In the genomic region with DNA sequence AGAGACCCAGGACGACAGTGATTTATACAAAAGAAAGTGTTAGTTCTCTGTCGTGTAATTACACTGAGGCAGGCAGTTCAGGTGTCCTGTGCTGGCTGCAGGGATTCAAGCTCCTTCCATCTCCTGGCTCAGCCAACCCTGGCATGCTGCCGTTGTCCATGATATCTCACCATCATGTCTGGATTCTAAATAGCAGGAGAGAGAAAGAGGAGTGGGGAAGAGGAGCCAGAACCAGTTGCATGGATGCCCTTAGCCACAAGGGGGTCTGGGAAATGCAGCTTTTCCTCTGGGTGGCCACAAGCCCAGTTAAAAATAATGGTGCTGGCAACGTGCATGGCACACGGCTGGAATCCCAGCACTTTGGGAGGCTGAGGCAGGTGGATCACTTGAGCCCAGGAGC, we compare ENCODE assay signal across 13 cellular contexts. TPM values are rescaled to one million over a fixed set of nuclear protein-coding genes. Genes with fewer than 3 reads are reported as not detected.
DNase-seq lines count a peak whose midpoint lies in the region; ATAC-seq and TF ChIP-seq lines count a peak whose summit lies in the region.
"Had no signal": no experiment of that assay in that cellular context is flagged by ENCODE, and none has a peak within 500 bp of the region (broad histone marks: within the 10 kb centered on the region; RNA-seq: fewer than 3 reads in every experiment).

No MANE protein-coding gene starts in this region.

- no peak for TF ChIP-seq POLR2A in breast epithelium (IDR thresholded peaks at IDR 0.05)

- TF ChIP-seq CTCF in fibroblast of the aortic adventitia (IDR thresholded peaks at IDR 0.05; ENCODE audit: insufficient read depth, low read length) (peak; percentile 22), upper lobe of right lung (IDR thresholded peaks at IDR 0.05) (no peak), breast epithelium (IDR thresholded peaks at IDR 0.05) (no peak)

- H3K27me3 ChIP-seq in upper lobe of right lung = no peaks in the 10 kb centered on the region
- H3K27me3 ChIP-seq in breast epithelium = no peaks in the 10 kb centered on the region
- H3K27me3 ChIP-seq: ovary, tibial nerve had no signal

- no peaks in the 10 kb centered on the region for H3K4me1 ChIP-seq in upper lobe of right lung
- no peaks in the 10 kb centered on the region for H3K4me1 ChIP-seq in breast epithelium
- H3K4me1 ChIP-seq: tibial nerve had no signal

- H3K9me3 Mint-ChIP-seq in activated naive CD8-positive, alpha-beta T cell (ENCODE audit: low read depth) = peaks cover 3% of the 10 kb centered on the region
- peaks cover 12% of the 10 kb centered on the region for H3K9me3 Mint-ChIP-seq in activated naive CD8-positive, alpha-beta T cell treated with anti-CD3 and anti-CD28 coated beads for 36 hours

- H3K27ac ChIP-seq in upper lobe of right lung = no peak overlapping the region
- H3K27ac ChIP-seq in breast epithelium = no peak overlapping the region
- H3K27ac ChIP-seq: ovary, tibial nerve had no signal

- no peak overlapping the region for H3K4me3 ChIP-seq in fibroblast of the aortic adventitia (ENCODE audit: low read depth, low read length)
- no peak overlapping the region for H3K4me3 ChIP-seq in upper lobe of right lung
- H3K4me3 ChIP-seq in breast epithelium = no peak overlapping the region
- H3K4me3 ChIP-seq: ovary, tibial nerve had no signal

- H3K36me3 Mint-ChIP-seq in activated naive CD8-positive, alpha-beta T cell = peaks cover 2% of the 10 kb centered on the region
- H3K36me3 Mint-ChIP-seq in activated naive CD8-positive, alpha-beta T cell treated with anti-CD3 and anti-CD28 coated beads for 36 hours = peaks cover 12% of the 10 kb centered on the region

- H3K9me3 ChIP-seq in upper lobe of right lung (no peaks in the 10 kb centered on the region), breast epithelium (no peaks in the 10 kb centered on the region)
- H3K9me3 ChIP-seq: ovary had no signal

- no peaks in the 10 kb centered on the region for H3K27me3 Mint-ChIP-seq in activated naive CD8-positive, alpha-beta T cell
- no peaks in the 10 kb centered on the region for H3K27me3 Mint-ChIP-seq in activated naive CD8-positive, alpha-beta T cell treated with anti-CD3 and anti-CD28 coated beads for 36 hours

- H3K4me3 Mint-ChIP-seq in activated naive CD8-positive, alpha-beta T cell = no peak overlapping the region
- H3K4me3 Mint-ChIP-seq in activated naive CD8-positive, alpha-beta T cell treated with anti-CD3 and anti-CD28 coated beads for 36 hours = no peak overlapping the region

- ATAC-seq in upper lobe of right lung = no peak
- ATAC-seq in stimulated activated naive CD8-positive, alpha-beta T cell treated with anti-CD3 and anti-CD28 coated beads, Interleukin-15, Interleukin-2, amounts not matched to agents 100 U/mL and 50 U/mL, for 24 hours = no peak

- intact Hi-C loops in upper lobe of right lung (cut with DNase I) = no loop called here
- intact Hi-C loops in breast epithelium (cut with DNase I; ENCODE audit: low total_unique reads) = loop anchor here (5.0 kb wide), 1 partner anchor 1056 kb away; no protein-coding TSS in a partner anchor

- in situ Hi-C loops in SK-MEL-5 (cut with HindIII; ENCODE audit: low pct_unique_long_range_greater_than_20kb, low sequenced_read_pairs) = no loop called here

- no peaks in the 10 kb centered on the region for H3K36me3 ChIP-seq in upper lobe of right lung
- H3K36me3 ChIP-seq in breast epithelium = no peaks in the 10 kb centered on the region
- H3K36me3 ChIP-seq: ovary, tibial nerve had no signal

- no peak for DNase-seq in activated naive CD8-positive, alpha-beta T cell treated with anti-CD3 and anti-CD28 coated beads for 36 hours
- DNase-seq in SK-MEL-5 (ENCODE audit: low read depth, low spot score) (peak; percentile 12), fibroblast of the aortic adventitia (ENCODE audit: low read depth) (no peak), upper lobe of right lung (peak; percentile 18), breast epithelium (ENCODE audit: low spot score in 2 of 2) (no peak), NOMO-1 treated with DMSO at 0.1 percent for 48 hours (lab: John Stamatoyannopoulos, UW; ENCODE audit: unreplicated experiment) (no peak)
- DNase-seq in stimulated activated naive CD8-positive, alpha-beta T cell treated with anti-CD3 and anti-CD28 coated beads, Interleukin-15, Interleukin-2, amounts not matched to agents 100 U/mL and 50 U/mL, for 24 hours = no peak
- DNase-seq: DND-41; NCI-H1694 treated with DMSO at 0.1 percent for 48 hours; stimulated activated CD4-positive, alpha-beta T cell treated with anti-CD3 and anti-CD28 coated beads, Interleukin-15, amount 100 ng/mL, for 24 hours had no signal

- peaks cover 74% of the 10 kb centered on the region for H3K4me1 Mint-ChIP-seq in activated naive CD8-positive, alpha-beta T cell (ENCODE audit: low read depth)
- peaks cover 50% of the 10 kb centered on the region for H3K4me1 Mint-ChIP-seq in activated naive CD8-positive, alpha-beta T cell treated with anti-CD3 and anti-CD28 coated beads for 36 hours

- H3K27ac Mint-ChIP-seq in activated naive CD8-positive, alpha-beta T cell = peak overlapping the region; percentile 73
- no peak overlapping the region for H3K27ac Mint-ChIP-seq in activated naive CD8-positive, alpha-beta T cell treated with anti-CD3 and anti-CD28 coated beads for 36 hours

RNA-seq across cellular contexts. Expression of gene C16orf54, which starts 9.7 kb away (rescaled TPM):
- total RNA-seq in activated naive CD8-positive, alpha-beta T cell treated with anti-CD3 and anti-CD28 coated beads for 36 hours = 10 to 100 TPM; 17.3 to 19.1 TPM
- total RNA-seq in SK-MEL-5 (2014; rRNA removed; shearing (Covaris generic)) = not detected in 2 replicates
- polyA plus RNA-seq in SK-MEL-5 (2015; cell fraction: cytosol; rRNA removed) = not detected in 2 replicates
- not detected in 2 replicates for polyA plus RNA-seq in SK-MEL-5 (2015; cell fraction: nucleus; rRNA removed)
- total RNA-seq in fibroblast of the aortic adventitia (ENCODE audit: low replicate concordance) = not detected in 2 replicates
- total RNA-seq in upper lobe of right lung = 7.3 TPM
- total RNA-seq in breast epithelium = 1 to 10 TPM in 2 of 3 donors, under 1 TPM in 1; 0.66 to 2.1 (median 1.8) TPM

RNA-seq across cellular contexts. Expression of gene ZG16, which starts 41.9 kb away (rescaled TPM):
- not detected for total RNA-seq in activated naive CD8-positive, alpha-beta T cell treated with anti-CD3 and anti-CD28 coated beads for 36 hours
- not detected in 2 replicates for total RNA-seq in SK-MEL-5 (2014; rRNA removed; shearing (Covaris generic))
- polyA plus RNA-seq in SK-MEL-5 (2015; cell fraction: cytosol; rRNA removed) = not detected in 2 replicates
- not detected in 2 replicates for polyA plus RNA-seq in SK-MEL-5 (2015; cell fraction: nucleus; rRNA removed)
- total RNA-seq in fibroblast of the aortic adventitia (ENCODE audit: low replicate concordance) = not detected in 2 replicates
- total RNA-seq in upper lobe of right lung = not detected
- under 1 TPM in 1 of 3 donors, not detected in 2; 0.33 TPM for total RNA-seq in breast epithelium
- total RNA-seq: tibial nerve had no signal
- polyA plus RNA-seq: ovary had no signal

RNA-seq across cellular contexts. Expression of gene KIF22, which starts 54.4 kb away (rescaled TPM):
- 100 to 1,000 TPM; 145 to 150 TPM for total RNA-seq in activated naive CD8-positive, alpha-beta T cell treated with anti-CD3 and anti-CD28 coated beads for 36 hours
- total RNA-seq in SK-MEL-5 (2014; rRNA removed; shearing (Covaris generic)) = 29.9 and 34.9 TPM in 2 replicates
- 40.7 and 46.6 TPM in 2 replicates for polyA plus RNA-seq in SK-MEL-5 (2015; cell fraction: cytosol; rRNA removed)
- 189 and 220 TPM in 2 replicates for polyA plus RNA-seq in SK-MEL-5 (2015; cell fraction: nucleus; rRNA removed)
- 7.2 and 52.4 TPM in 2 replicates for total RNA-seq in fibroblast of the aortic adventitia (ENCODE audit: low replicate concordance)
- 19.8 TPM for total RNA-seq in upper lobe of right lung
- total RNA-seq in breast epithelium = 10 to 100 TPM; 16.3 to 50.2 (median 22.3) TPM

RNA-seq across cellular contexts. Expression of gene QPRT, which starts 57.1 kb away (rescaled TPM):
- 1 to 10 TPM; 5.4 to 5.5 TPM for total RNA-seq in activated naive CD8-positive, alpha-beta T cell treated with anti-CD3 and anti-CD28 coated beads for 36 hours
- 41.1 and 46.0 TPM in 2 replicates for total RNA-seq in SK-MEL-5 (2014; rRNA removed; shearing (Covaris generic))
- 44.2 and 52.6 TPM in 2 replicates for polyA plus RNA-seq in SK-MEL-5 (2015; cell fraction: cytosol; rRNA removed)
- polyA plus RNA-seq in SK-MEL-5 (2015; cell fraction: nucleus; rRNA removed) = 19.2 and 20.7 TPM in 2 replicates
- total RNA-seq in fibroblast of the aortic adventitia (ENCODE audit: low replicate concordance) (7.4 and 86.1 TPM in 2 replicates), upper lobe of right lung (15.0 TPM), breast epithelium (10 to 100 TPM in 1 of 3 donors, 1 to 10 TPM in 2; 2.4 to 13.3 (median 9.5) TPM)

Comparison
In these comparisons a context has a peak if more than half of its experiments do, and no peak if none do; other contexts are left out.
1. DNase-seq: peak in SK-MEL-5 (single experiment) and upper lobe of right lung (single experiment); none in activated naive CD8-positive, alpha-beta T cell treated with anti-CD3 and anti-CD28 coated beads for 36 hours (single experiment), fibroblast of the aortic adventitia (single experiment), stimulated activated naive CD8-positive, alpha-beta T cell treated with anti-CD3 and anti-CD28 coated beads, Interleukin-15, Interleukin-2, amounts not matched to agents 100 U/mL and 50 U/mL, for 24 hours (single experiment), breast epithelium (0 of 2) and NOMO-1 treated with DMSO at 0.1 percent for 48 hours (single experiment).